9 cellular contexts compared by ENCODE assay signal in genomic region chr17:78889525-78889924, GRCh38. TPM values are rescaled to one million over a fixed set of nuclear protein-coding genes. Genes with fewer than 3 reads are reported as not detected.
DNase-seq lines count a peak whose midpoint lies in the region; ATAC-seq and TF ChIP-seq lines count a peak whose summit lies in the region.
"Had no signal": no experiment of that assay in that cellular context is flagged by ENCODE, and none has a peak within 500 bp of the region (broad histone marks: within the 10 kb centered on the region; RNA-seq: fewer than 3 reads in every experiment).

No MANE protein-coding gene starts in this region.

- no peaks in the 10 kb centered on the region for H3F3A ChIP-seq in PC-3 (ENCODE audit: low read length, unreplicated experiment)

- H3K27me3 Mint-ChIP-seq in CD4-positive, alpha-beta T cell: no peaks in the 10 kb centered on the region
- no peaks in the 10 kb centered on the region for H3K27me3 Mint-ChIP-seq in activated B cell treated with CpG ODN at 0.5 μM for 24 hours
- peaks cover 10% of the 10 kb centered on the region for H3K27me3 Mint-ChIP-seq in HFFc6 (ENCODE audit: insufficient read depth)

- peak overlapping the region; percentile 83 for H3K27ac Mint-ChIP-seq in CD4-positive, alpha-beta T cell
- peak overlapping the region; percentile 94 for H3K27ac Mint-ChIP-seq in activated B cell treated with CpG ODN at 0.5 μM for 24 hours
- no peak overlapping the region; the same call in 1 of the 2 replicates for H3K27ac Mint-ChIP-seq in HFFc6
- H3K27ac Mint-ChIP-seq: nephron progenitor cell had no signal

- H3K79me2 ChIP-seq in PC-3 (ENCODE audit: low read length): peaks cover 24% of the 10 kb centered on the region

- 0 out of 2 replicates have a peak, but pooled peaks cover 6% of the 10 kb centered on the region for H4K20me1 ChIP-seq in PC-3 (ENCODE audit: low read length)

- H3K4me3 ChIP-seq in muscle layer of colon (ENCODE audit: low read depth in 1 of 2, low read length in 2 of 2) (no peak overlapping the region), PC-3 (ENCODE audit: low read length) (no peak overlapping the region)

- no peak for DNase-seq in CD4-positive, alpha-beta T cell
- peak; percentile 44 for DNase-seq in activated B cell treated with CpG ODN at 0.5 μM for 24 hours
- DNase-seq in DMS53 (lab: John Stamatoyannopoulos, UW): no peak
- no peak for DNase-seq in HFFc6
- no peak for DNase-seq in PC-3
- no peak for DNase-seq in retina
- DNase-seq: nephron progenitor cell had no signal

- H3K9me3 ChIP-seq in CD4-positive, alpha-beta T cell (ENCODE audit: control insufficient read depth, low read length): no peaks in the 10 kb centered on the region
- H3K9me3 ChIP-seq in muscle layer of colon (ENCODE audit: low read length) (no peaks in the 10 kb centered on the region), PC-3 (ENCODE audit: low read length) (no peaks in the 10 kb centered on the region)

- H3K9ac ChIP-seq in muscle layer of colon (ENCODE audit: low read length): no peak overlapping the region
- H3K9ac ChIP-seq in PC-3 (ENCODE audit: low read length): no peak overlapping the region

- intact Hi-C loops in CD4-positive, alpha-beta T cell (cut with DNase I, micrococcal nuclease): loop anchor here in 1 of 2 experiments (5.0 kb wide), 1 partner anchor 33 kb away; no protein-coding TSS in a partner anchor
- intact Hi-C loops in activated B cell treated with CpG ODN at 0.5 μM for 24 hours (cut with micrococcal nuclease): loop anchor here (1.0 to 2.0 kb wide), 5 partner anchors 10 to 81 kb away; partner anchors contain the start of gene USP36
- intact Hi-C loops in PC-3 (cut with micrococcal nuclease): no loop called here

- no peak overlapping the region for H3K4me3 Mint-ChIP-seq in CD4-positive, alpha-beta T cell
- H3K4me3 Mint-ChIP-seq in activated B cell treated with CpG ODN at 0.5 μM for 24 hours: peak overlapping the region; percentile 90
- no peak overlapping the region for H3K4me3 Mint-ChIP-seq in HFFc6
- H3K4me3 Mint-ChIP-seq: nephron progenitor cell had no signal

- ATAC-seq in CD4-positive, alpha-beta T cell (ENCODE audit: poor library complexity): no peak
- ATAC-seq in GM21447 (IDR thresholded peaks at IDR 0.05; ENCODE audit: unreplicated experiment) (peak; percentile 55), activated B cell treated with CpG ODN at 0.5 μM for 24 hours (ENCODE audit: low read depth) (peak; percentile 73), PC-3 (no peak)

- peaks cover 77% of the 10 kb centered on the region for H3K4me1 ChIP-seq in muscle layer of colon (ENCODE audit: insufficient read depth, low read length)
- H3K4me1 ChIP-seq in PC-3 (ENCODE audit: insufficient read depth, low read length): peaks cover 20% of the 10 kb centered on the region

- H2AFZ ChIP-seq in PC-3 (ENCODE audit: low read length): no peak overlapping the region

- no TSS peak for BruUV-seq in PC-3 (replicated peaks; lab: Mats Ljungman, UMichigan)

- H3K4me1 Mint-ChIP-seq in CD4-positive, alpha-beta T cell (ENCODE audit: low read depth): peaks cover 50% of the 10 kb centered on the region
- H3K4me1 Mint-ChIP-seq in activated B cell treated with CpG ODN at 0.5 μM for 24 hours (peaks cover 59% of the 10 kb centered on the region), HFFc6 (ENCODE audit: low read depth) (peaks cover 45% of the 10 kb centered on the region)

- POLR2A ChIA-PET in CD4-positive, alpha-beta T cell (lab: Charles Lee): interaction anchor here (0.7 to 2.3 kb wide), 2 partner anchors 26 to 36 kb away, joined by 3 to 7 read pairs; partner anchors contain the start of gene TIMP2
- POLR2A ChIA-PET in activated B cell treated with CpG ODN at 0.5 μM for 24 hours (lab: Charles Lee) (interaction anchor here (0.7 to 1.6 kb wide), 8 partner anchors 11 to 1566 kb away, joined by 3 to 8 read pairs (median 4); partner anchors contain the start of gene CANT1), PC-3 (lab: Charles Lee; ENCODE audit: unreplicated experiment) (no interaction called here)

- H3K36me3 ChIP-seq in muscle layer of colon (ENCODE audit: insufficient read depth, low read length) (peaks cover 13% of the 10 kb centered on the region), PC-3 (ENCODE audit: low read depth, low read length) (no peaks in the 10 kb centered on the region)

- TF ChIP-seq CTCF in CD4-positive, alpha-beta T cell (IDR thresholded peaks at IDR 0.05): no peak
- TF ChIP-seq CTCF in activated B cell treated with CpG ODN at 0.5 μM for 24 hours (IDR thresholded peaks at IDR 0.05): no peak
- TF ChIP-seq CTCF in HFFc6 (IDR thresholded peaks at IDR 0.05): no peak
- no peak for TF ChIP-seq CTCF in PC-3 (conservative IDR thresholded peaks at IDR 0.05; ENCODE audit: low read depth, low read length)

- no peak overlapping the region for H3K4me2 ChIP-seq in PC-3 (ENCODE audit: low read length)

- H3K9me3 Mint-ChIP-seq in CD4-positive, alpha-beta T cell: no peaks in the 10 kb centered on the region
- H3K9me3 Mint-ChIP-seq in activated B cell treated with CpG ODN at 0.5 μM for 24 hours (no peaks in the 10 kb centered on the region), HFFc6 (no peaks in the 10 kb centered on the region)
- H3K9me3 Mint-ChIP-seq: nephron progenitor cell had no signal

- H3K27me3 ChIP-seq in CD4-positive, alpha-beta T cell (ENCODE audit: control insufficient read depth, insufficient read depth, low read length): no peaks in the 10 kb centered on the region
- no peaks in the 10 kb centered on the region for H3K27me3 ChIP-seq in muscle layer of colon (ENCODE audit: control insufficient read depth in 1 of 2, insufficient read depth in 2 of 2, low read length in 2 of 2)
- no peaks in the 10 kb centered on the region for H3K27me3 ChIP-seq in PC-3 (ENCODE audit: low read length)

- no peaks in the 10 kb centered on the region for H3K9me2 ChIP-seq in PC-3 (replicated peaks; ENCODE audit: low read length)

- peak overlapping the region; percentile 35 for H3K27ac ChIP-seq in CD4-positive, alpha-beta T cell (ENCODE audit: low read depth, low read length)
- peak overlapping the region; percentile 3 for H3K27ac ChIP-seq in muscle layer of colon (ENCODE audit: low read depth, low read length)
- H3K27ac ChIP-seq in PC-3 (ENCODE audit: low read length): no peak overlapping the region

- no peaks in the 10 kb centered on the region for H3K36me3 Mint-ChIP-seq in CD4-positive, alpha-beta T cell (ENCODE audit: low read depth)
- peaks cover 5% of the 10 kb centered on the region for H3K36me3 Mint-ChIP-seq in activated B cell treated with CpG ODN at 0.5 μM for 24 hours (ENCODE audit: low read depth)
- peaks cover 31% of the 10 kb centered on the region for H3K36me3 Mint-ChIP-seq in HFFc6 (ENCODE audit: low read depth)

- CTCF ChIA-PET in CD4-positive, alpha-beta T cell (lab: Charles Lee): no interaction called here
- CTCF ChIA-PET in activated B cell treated with CpG ODN at 0.5 μM for 24 hours (lab: Charles Lee) (interaction anchor here (4.7 kb wide), 1 partner anchor 24 kb away, joined by 40 read pairs; no protein-coding TSS in a partner anchor), PC-3 (lab: Charles Lee) (no interaction called here)

RNA-seq across cellular contexts. Expression of gene CEP295NL, which starts 13.5 kb away (rescaled TPM):
- total RNA-seq in CD4-positive, alpha-beta T cell: 1 to 10 TPM; 2.6 to 2.7 TPM
- 0.46 and 0.55 TPM in 2 replicates for total RNA-seq in activated B cell treated with CpG ODN at 0.5 μM for 24 hours
- total RNA-seq in HFFc6 (2021; fragmentation: NEBNext Ultra II Directional; extraction: Animal tissue kit (Norgen Biotek cat#: 25700)): 1 to 10 TPM in 4 of 6 experiments, under 1 TPM in 2; 0.85 to 2.7 (median 1.6) TPM
- total RNA-seq in PC-3 (2014; rRNA removed): 1.8 and 2.4 TPM in 2 replicates

RNA-seq across cellular contexts. Expression of gene TIMP2, which starts 35.7 kb away (rescaled TPM):
- total RNA-seq in CD4-positive, alpha-beta T cell: 1 to 10 TPM; 6.2 to 7.0 TPM
- 3.5 and 4.2 TPM in 2 replicates for total RNA-seq in activated B cell treated with CpG ODN at 0.5 μM for 24 hours
- 100 to 1,000 TPM; 547 to 705 (median 601) TPM for total RNA-seq in HFFc6 (2021; fragmentation: NEBNext Ultra II Directional; extraction: Animal tissue kit (Norgen Biotek cat#: 25700))
- total RNA-seq in PC-3 (2014; rRNA removed): 60.1 and 62.5 TPM in 2 replicates

RNA-seq across cellular contexts. Expression of gene USP36, which starts 48.9 kb away (rescaled TPM):
- 100 to 1,000 TPM; 489 to 494 TPM for total RNA-seq in CD4-positive, alpha-beta T cell
- 93.8 and 107 TPM in 2 replicates for total RNA-seq in activated B cell treated with CpG ODN at 0.5 μM for 24 hours
- 10 to 100 TPM; 43.6 to 50.3 (median 46.2) TPM for total RNA-seq in HFFc6 (2021; fragmentation: NEBNext Ultra II Directional; extraction: Animal tissue kit (Norgen Biotek cat#: 25700))
- 37.5 and 41.8 TPM in 2 replicates for total RNA-seq in PC-3 (2014; rRNA removed)

Comparison
In these comparisons a context has a peak if more than half of its experiments do, and no peak if none do; other contexts are left out.
1. ATAC-seq: peak in GM21447 (single experiment) and activated B cell treated with CpG ODN at 0.5 μM for 24 hours (single experiment); none in CD4-positive, alpha-beta T cell (single experiment) and PC-3 (single experiment).